18 cellular contexts compared by ENCODE assay signal in genomic region chr18:13544953-13545352, GRCh38.
DNase-seq lines count a peak whose midpoint lies in the region; ATAC-seq, FAIRE-seq and TF ChIP-seq lines count a peak whose summit lies in the region.
"Had no signal": no experiment of that assay in that cellular context is flagged by ENCODE, and none has a peak within 500 bp of the region (broad histone marks: within the 10 kb centered on the region; RNA-seq: fewer than 3 reads in every experiment).

No MANE protein-coding gene starts in this region.

- ATAC-seq in HepG2 = no peak
- ATAC-seq in right lobe of liver = no peak
- ATAC-seq: CD8-positive, alpha-beta T cell; GM12878 had no signal

- BruUV-seq in HepG2 (replicated peaks; lab: Mats Ljungman, UMichigan) = no TSS peak

- CTCF ChIA-PET in HepG2 (lab: Yijun Ruan, JAX; ENCODE audit: low intra/inter-chr PET ratio, low total read pairs) = no interaction called here

- DNase-seq in HepG2 (ENCODE audit: low spot score) (no peak), right lobe of liver (no peak), coronary artery (ENCODE audit: low spot score) (peak; percentile 52), NCI-H1930 (lab: John Stamatoyannopoulos, UW) (no peak), NCI-H524 (lab: John Stamatoyannopoulos, UW) (no peak)
- no peak for DNase-seq in stimulated activated naive CD4-positive, alpha-beta T cell treated with Interleukin-2 at 50 U/mL for 16 hours (lab: John Stamatoyannopoulos, UW)
- DNase-seq: Calu3, DMS 273 treated with DMSO at 0.1 percent for 48 hours, DMS53, DND-41, EL, GOT3, H9 had no signal

- POLR2A ChIA-PET in HepG2 (lab: Yijun Ruan, JAX) = no interaction called here

- no peaks in the 10 kb centered on the region for H3K27me3 ChIP-seq in HepG2 (ENCODE audit: control insufficient read depth in 1 of 2, insufficient read depth in 2 of 2, low read length in 2 of 2)
- H3K27me3 ChIP-seq in right lobe of liver = no peaks in the 10 kb centered on the region
- no peaks in the 10 kb centered on the region for H3K27me3 ChIP-seq in stomach smooth muscle (ENCODE audit: control insufficient read depth in 1 of 2, insufficient read depth in 2 of 2, low read length in 2 of 2)
- H3K27me3 ChIP-seq: BLaER1 treated with 17β-estradiol and CSF1 and Interleukin-3, amounts not matched to agents 10 nM and 100 nM had no signal

- intact Hi-C loops in HepG2 (cut with micrococcal nuclease; ENCODE audit: unreplicated experiment) = loop anchor here (5.0 to 10.0 kb wide), 3 partner anchors 73 to 408 kb away; no protein-coding TSS in a partner anchor
- intact Hi-C loops in right lobe of liver (cut with DNase I) = loop anchor here in 1 of 2 donors (5.0 kb wide), 1 partner anchor 328 kb away; the partner anchor contains the start of gene LDLRAD4

- 96% methylated on average over 8 of the region's 8 CpGs for WGBS in HepG2 (ENCODE audit: low lambda C conversion rate)
- WGBS in right lobe of liver (ENCODE audit: insufficient coverage, low coverage, low lambda C conversion rate, missing lambda C conversion rate) = 93% methylated on average over 6 of the region's 8 CpGs

- TF ChIP-seq RAD21 in HepG2 (CRISPR knock-in tag; IDR thresholded peaks at IDR 0.05) = no peak

- no peak for FAIRE-seq in HepG2 (lab: Jason Lieb, UNC)
- FAIRE-seq: GM12878, HTR-8/SVneo had no signal

- no peaks in the 10 kb centered on the region for H3K79me2 ChIP-seq in HepG2 (ENCODE audit: insufficient read depth, low read length)

- H3K9ac ChIP-seq in HepG2 (ENCODE audit: insufficient read depth, low read depth, low read length) (no peak overlapping the region), stomach smooth muscle (ENCODE audit: low read length in 2 of 2) (no peak overlapping the region)
- H3K9ac ChIP-seq: BLaER1 treated with 17β-estradiol and CSF1 and Interleukin-3, amounts not matched to agents 10 nM and 100 nM had no signal

- no peaks in the 10 kb centered on the region for H4K20me1 ChIP-seq in HepG2 (ENCODE audit: insufficient read depth, low read length)

- no peak for TF ChIP-seq EP300 in HepG2 (IDR thresholded peaks at IDR 0.05; ENCODE audit: low read depth in 2 of 2, low read length in 2 of 2)
- no peak for TF ChIP-seq EP300 in HepG2 (CRISPR knock-in tag; IDR thresholded peaks at IDR 0.05; ENCODE audit: borderline replicate concordance)

- TF ChIP-seq POLR2A in HepG2 (IDR thresholded peaks at IDR 0.05; ENCODE audit: insufficient read depth in 1 of 2, low read depth in 2 of 2, low read length in 2 of 2) = no peak
- no peak for TF ChIP-seq POLR2A in right lobe of liver (IDR thresholded peaks at IDR 0.05)

- TF ChIP-seq CTCF in HepG2 (CRISPR knock-in tag; IDR thresholded peaks at IDR 0.05) (no peak), right lobe of liver (IDR thresholded peaks at IDR 0.05) (no peak), coronary artery (IDR thresholded peaks at IDR 0.05) (no peak)

- H3K4me3 ChIP-seq in HepG2 (replicated peaks in 1 of 3; ENCODE audit: insufficient read depth in 1 of 3, low read depth in 2 of 3, low read length in 3 of 3) (no peak overlapping the region), right lobe of liver (no peak overlapping the region), coronary artery (no peak overlapping the region), stomach smooth muscle (ENCODE audit: low read length in 2 of 2) (no peak overlapping the region)
- H3K4me3 ChIP-seq: BLaER1 treated with 17β-estradiol and CSF1 and Interleukin-3, amounts not matched to agents 10 nM and 100 nM; GM12878 had no signal

- no peaks in the 10 kb centered on the region for H3K36me3 ChIP-seq in HepG2 (replicated peaks in 1 of 2; ENCODE audit: control insufficient read depth in 1 of 2, insufficient read depth in 2 of 2, low read length in 2 of 2)
- no peaks in the 10 kb centered on the region for H3K36me3 ChIP-seq in right lobe of liver
- no peaks in the 10 kb centered on the region for H3K36me3 ChIP-seq in stomach smooth muscle (ENCODE audit: control insufficient read depth in 2 of 2, insufficient read depth in 2 of 2, low read length in 2 of 2)

- H3K4me1 ChIP-seq in HepG2 (ENCODE audit: insufficient read depth, low read length) = peaks cover 64% of the 10 kb centered on the region
- peaks cover 0 to 33% (median 15%) of the 10 kb centered on the region in 4 donors for H3K4me1 ChIP-seq in right lobe of liver
- peaks cover 81% of the 10 kb centered on the region for H3K4me1 ChIP-seq in stomach smooth muscle (ENCODE audit: control insufficient read depth, insufficient read depth, low read length)

- H3K27ac ChIP-seq in HepG2 (ENCODE audit: extremely low read length, insufficient read depth, low read length) (no peak overlapping the region), right lobe of liver (no peak overlapping the region), coronary artery (no peak overlapping the region), stomach smooth muscle (ENCODE audit: low read length) (peak overlapping the region; percentile 89)
- H3K27ac ChIP-seq: BLaER1 treated with 17β-estradiol and CSF1 and Interleukin-3, amounts not matched to agents 10 nM and 100 nM had no signal

- in situ Hi-C loops in HepG2 (cut with HindIII; ENCODE audit: extremely low pct_ligation_motif_present, low pct_unique_long_range_greater_than_20kb) = no loop called here

- H2AFZ ChIP-seq in HepG2 (ENCODE audit: low read length) = no peak overlapping the region

- H3K9me3 ChIP-seq in HepG2 (ENCODE audit: low read length) = no peaks in the 10 kb centered on the region
- H3K9me3 ChIP-seq in right lobe of liver = no peaks in the 10 kb centered on the region
- H3K9me3 ChIP-seq in stomach smooth muscle (ENCODE audit: control insufficient read depth in 2 of 2, low read length in 2 of 2) = no peaks in the 10 kb centered on the region

- no peak overlapping the region for H3K4me2 ChIP-seq in HepG2 (ENCODE audit: low read depth, low read length)
- H3K4me2 ChIP-seq: BLaER1 treated with 17β-estradiol and CSF1 and Interleukin-3, amounts not matched to agents 10 nM and 100 nM had no signal

TF ChIP-seq in HepG2, 621 proteins besides CTCF, POLR2A, EP300 and RAD21:
- TF ChIP-seq ZNF263 (CRISPR knock-in tag; IDR thresholded peaks at IDR 0.05) = peak; percentile 71
- no peak for TF ChIP-seq ZBTB43 (CRISPR knock-in tag; conservative IDR thresholded peaks at IDR 0.05)
- no peak for TF ChIP-seq MEIS1 (CRISPR knock-in tag; IDR thresholded peaks at IDR 0.05; ENCODE audit: borderline replicate concordance)
- no peak for TF ChIP-seq HDAC2 (CRISPR knock-in tag; IDR thresholded peaks at IDR 0.05)
